3 cellular contexts compared by ENCODE assay signal in genomic region chr11:76626921-76627391, GRCh38.
TF ChIP-seq lines count a peak whose summit lies in the region.

No MANE protein-coding gene starts in this region.

TF ChIP-seq in SK-N-SH, 30 proteins besides CTCF, POLR2A, EP300 and RAD21:
- TF ChIP-seq EZH2phosphoT487 (IDR thresholded peaks at IDR 0.05; ENCODE audit: borderline replicate concordance, low read depth) (no peak), GATA2 (CRISPR knock-in tag; IDR thresholded peaks at IDR 0.05) (no peak), MAX (IDR thresholded peaks at IDR 0.05; ENCODE audit: low read depth) (no peak), RXRA (IDR thresholded peaks at IDR 0.05; ENCODE audit: borderline replicate concordance, low read depth) (no peak), MEF2A (IDR thresholded peaks at IDR 0.05; ENCODE audit: borderline replicate concordance, low read depth) (0 out of 2 replicates have a peak, but pooled peaks have one; percentile 44), FOXM1 (IDR thresholded peaks at IDR 0.05; ENCODE audit: low read depth) (no peak)

TF ChIP-seq in SK-N-SH treated with all-trans-retinoic acid at 6 μM for 48 hours, 23 proteins besides CTCF, POLR2A, EP300 and RAD21:
- TF ChIP-seq GLIS3 (CRISPR knock-in tag; IDR thresholded peaks at IDR 0.05), result no peak
- TF ChIP-seq ZFP3 (CRISPR knock-in tag; IDR thresholded peaks at IDR 0.05), result no peak
- TF ChIP-seq BACH2 (CRISPR knock-in tag; IDR thresholded peaks at IDR 0.05; ENCODE audit: borderline replicate concordance), result no peak
- TF ChIP-seq ARNTL (CRISPR knock-in tag; IDR thresholded peaks at IDR 0.05; ENCODE audit: borderline replicate concordance, low read depth), result no peak
- TF ChIP-seq ZC3H10 (CRISPR knock-in tag; IDR thresholded peaks at IDR 0.05), result no peak
- TF ChIP-seq ESRRG (CRISPR knock-in tag; IDR thresholded peaks at IDR 0.05), result no peak
- TF ChIP-seq CSRNP3 (CRISPR knock-in tag; IDR thresholded peaks at IDR 0.05), result no peak
- no peak for TF ChIP-seq ISL1 (CRISPR knock-in tag; IDR thresholded peaks at IDR 0.05)
- TF ChIP-seq TCF4 (CRISPR knock-in tag; IDR thresholded peaks at IDR 0.05; ENCODE audit: borderline replicate concordance), result no peak
- no peak for TF ChIP-seq TSHZ2 (CRISPR knock-in tag; IDR thresholded peaks at IDR 0.05)
- TF ChIP-seq ZFP30 (CRISPR knock-in tag; IDR thresholded peaks at IDR 0.05), result no peak
- TF ChIP-seq CSDC2 (CRISPR knock-in tag; IDR thresholded peaks at IDR 0.05), result no peak
- TF ChIP-seq RARB (CRISPR knock-in tag; IDR thresholded peaks at IDR 0.05), result no peak
- no peak for TF ChIP-seq OSR1 (CRISPR knock-in tag; IDR thresholded peaks at IDR 0.05)
- TF ChIP-seq ZNF70 (CRISPR knock-in tag; IDR thresholded peaks at IDR 0.05), result no peak
- TF ChIP-seq ZNF565 (CRISPR knock-in tag; conservative IDR thresholded peaks at IDR 0.05; ENCODE audit: low read depth), result no peak
- no peak for TF ChIP-seq POU6F1 (CRISPR knock-in tag; IDR thresholded peaks at IDR 0.05; ENCODE audit: borderline replicate concordance, low read depth)

TF ChIP-seq in GM12878, 131 proteins besides CTCF, POLR2A, EP300 and RAD21 (continues in another document):
- TF ChIP-seq ZBED1 (IDR thresholded peaks at IDR 0.05; ENCODE audit: borderline replicate concordance) (no peak), NRF1 (conservative IDR thresholded peaks at IDR 0.05; ENCODE audit: low read depth, low read length) (no peak), SREBF2 (IDR thresholded peaks at IDR 0.05; ENCODE audit: low read length) (no peak), ZNF274 (IDR thresholded peaks at IDR 0.05; ENCODE audit: insufficient read depth, insufficient read length) (no peak), PRDM15 (CRISPR knock-in tag; IDR thresholded peaks at IDR 0.05) (no peak), GATAD2B (conservative IDR thresholded peaks at IDR 0.05; ENCODE audit: low read depth) (0 out of 2 replicates have a peak, but pooled peaks have one; percentile 60), RUNX3 (IDR thresholded peaks at IDR 0.05; ENCODE audit: low read length) (peak; percentile 100), CBX3 (IDR thresholded peaks at IDR 0.05; ENCODE audit: borderline replicate concordance, low read depth) (no peak), ZNF24 (IDR thresholded peaks at IDR 0.05) (no peak), ZNF217 (IDR thresholded peaks at IDR 0.05) (peak; percentile 76; the same call in 1 of the 2 replicates), CREM (IDR thresholded peaks at IDR 0.05; ENCODE audit: low read depth) (peak; percentile 80), IRF4 (IDR thresholded peaks at IDR 0.05; ENCODE audit: low read depth, low read length) (0 out of 2 replicates have a peak, but pooled peaks have one; percentile 12), HSF1 (IDR thresholded peaks at IDR 0.05; ENCODE audit: low read depth, low read length) (no peak), NKRF (conservative IDR thresholded peaks at IDR 0.05) (peak; percentile 33; the same call in 1 of the 2 replicates), POLR2AphosphoS5 (IDR thresholded peaks at IDR 0.05; ENCODE audit: low read length) (no peak), CEBPZ (IDR thresholded peaks at IDR 0.05; ENCODE audit: low read depth, low read length) (no peak), RFX5 (IDR thresholded peaks at IDR 0.05; ENCODE audit: low read depth, low read length) (no peak), HDAC6 (IDR thresholded peaks at IDR 0.05; ENCODE audit: unreplicated experiment) (no peak), CBFB (IDR thresholded peaks at IDR 0.05; ENCODE audit: low read depth) (peak; percentile 98), POU2F2 (IDR thresholded peaks at IDR 0.05; ENCODE audit: borderline replicate concordance, low read depth, low read length) (peak; percentile 48; the same call in 1 of the 3 replicates), SREBF1 (IDR thresholded peaks at IDR 0.05; ENCODE audit: low read length) (no peak), E2F4 (IDR thresholded peaks at IDR 0.05; ENCODE audit: low read depth, low read length) (no peak), ZNF687 (IDR thresholded peaks at IDR 0.05) (peak; percentile 70), SMARCA5 (IDR thresholded peaks at IDR 0.05) (peak; percentile 63; the same call in 1 of the 2 replicates), USF2 (IDR thresholded peaks at IDR 0.05; ENCODE audit: borderline replicate concordance, low read depth, low read length) (no peak; the same call in 1 of the 2 replicates), RBBP5 (conservative IDR thresholded peaks at IDR 0.05) (no peak), NR2C1 (IDR thresholded peaks at IDR 0.05) (0 out of 2 replicates have a peak, but pooled peaks have one; percentile 15)
